Comparison of ENCODE assay signal across 1 cellular context in the genomic region with DNA sequence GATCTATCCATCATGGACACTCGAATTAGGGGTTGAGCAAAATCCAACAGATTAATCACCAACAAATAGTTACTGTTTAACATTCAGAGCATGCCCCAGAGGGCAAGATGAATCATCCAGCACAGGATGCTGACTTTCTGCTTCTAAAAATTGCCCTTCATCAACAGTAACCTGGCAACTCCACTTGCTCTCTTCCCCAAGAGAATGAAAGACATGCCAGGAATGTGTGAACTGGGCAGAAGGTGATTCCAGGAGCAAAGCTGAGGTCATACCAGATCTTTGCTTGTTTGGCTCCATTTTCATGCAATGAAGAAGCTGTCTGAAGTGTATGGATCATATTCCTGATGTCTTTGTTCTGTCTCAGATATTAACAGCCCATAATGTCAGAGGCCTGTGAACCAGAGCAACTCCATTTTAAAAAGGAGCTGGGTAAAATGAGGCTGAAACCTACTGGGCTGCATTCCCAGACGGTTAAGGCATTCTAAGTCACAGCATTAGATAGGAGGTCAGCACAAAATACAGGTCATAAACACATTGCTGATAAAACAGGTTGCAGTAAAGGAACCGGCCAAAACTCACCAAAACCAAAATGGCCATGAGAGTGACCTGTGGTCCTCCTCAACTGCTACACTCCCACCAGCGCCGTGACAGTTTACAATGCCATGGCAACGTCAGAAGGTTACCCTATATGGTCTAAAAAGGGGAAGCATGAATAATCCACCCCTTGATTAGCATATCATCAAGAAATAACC.
A peak's percentile ranks its signal among the peaks of the same experiment; 100 is the strongest.
TF ChIP-seq lines count a peak whose summit lies in the region.

No MANE protein-coding gene starts in this region.

TF ChIP-seq in K562, 482 proteins besides CTCF, POLR2A, EP300 and RAD21 (continued from another document and continues in another):
- TF ChIP-seq ZNF589 (CRISPR knock-in tag; IDR thresholded peaks at IDR 0.05; ENCODE audit: low read depth) (peak; percentile 99), ZNF75A (CRISPR knock-in tag; IDR thresholded peaks at IDR 0.05) (peak; percentile 87), MTA2 (IDR thresholded peaks at IDR 0.05; ENCODE audit: low read depth) (0 out of 2 replicates have a peak, but pooled peaks have one; percentile 8), PHB2 (IDR thresholded peaks at IDR 0.05; ENCODE audit: low read depth) (no peak), HIVEP1 (CRISPR knock-in tag; IDR thresholded peaks at IDR 0.05) (peak; percentile 97), KLF1 (tag; IDR thresholded peaks at IDR 0.05) (peak; percentile 90), NFIX (CRISPR knock-in tag; IDR thresholded peaks at IDR 0.05; ENCODE audit: low read depth) (peak; percentile 72), NEUROD1 (IDR thresholded peaks at IDR 0.05; ENCODE audit: borderline replicate concordance, low read depth, low read length, partially characterized antibody) (no peak), FOXM1 (IDR thresholded peaks at IDR 0.05; ENCODE audit: low read depth) (no peak), FOXM1 (CRISPR knock-in tag; IDR thresholded peaks at IDR 0.05; ENCODE audit: low read depth) (no peak), TCF7 (IDR thresholded peaks at IDR 0.05; ENCODE audit: borderline replicate concordance) (no peak), ZNF239 (CRISPR knock-in tag; IDR thresholded peaks at IDR 0.05) (peak; percentile 93), NUFIP1 (IDR thresholded peaks at IDR 0.05; ENCODE audit: partially characterized antibody) (peak; percentile 74), ZBTB17 (CRISPR knock-in tag; IDR thresholded peaks at IDR 0.05) (peak; percentile 97), HOXB6 (CRISPR knock-in tag; IDR thresholded peaks at IDR 0.05; ENCODE audit: borderline replicate concordance) (peak; percentile 89; the same call in 1 of the 2 replicates), ZEB2 (IDR thresholded peaks at IDR 0.05) (no peak), ZNF695 (CRISPR knock-in tag; IDR thresholded peaks at IDR 0.05) (peak; percentile 97), MEF2D (tag; conservative IDR thresholded peaks at IDR 0.05; ENCODE audit: low read depth) (peak; percentile 99), DIDO1 (tag; IDR thresholded peaks at IDR 0.05; ENCODE audit: low read depth) (peak; percentile 92), BDP1 (IDR thresholded peaks at IDR 0.05; ENCODE audit: insufficient read depth, insufficient read length) (no peak), MAFG (tag; conservative IDR thresholded peaks at IDR 0.05) (peak; percentile 69), FOXA3 (CRISPR knock-in tag; conservative IDR thresholded peaks at IDR 0.05 in 1 of 2, IDR thresholded peaks at IDR 0.05 in 1 of 2) (peak in 1 of 2 experiments; percentile 73; a peak in 2 of 4 replicates), POLR2G (IDR thresholded peaks at IDR 0.05; ENCODE audit: low read depth, low read length) (no peak), SIN3B (IDR thresholded peaks at IDR 0.05; ENCODE audit: low read depth) (no peak), KLF10 (CRISPR knock-in tag; IDR thresholded peaks at IDR 0.05) (peak; percentile 95), EP400 (IDR thresholded peaks at IDR 0.05) (0 out of 2 replicates have a peak, but pooled peaks have one; percentile 12), ZNF707 (CRISPR knock-in tag; conservative IDR thresholded peaks at IDR 0.05) (peak; percentile 84), ZFPM2 (CRISPR knock-in tag; IDR thresholded peaks at IDR 0.05) (peak; percentile 95), ARHGAP35 (IDR thresholded peaks at IDR 0.05; ENCODE audit: partially characterized antibody) (no peak), ZNF584 (CRISPR knock-in tag; IDR thresholded peaks at IDR 0.05; ENCODE audit: low read depth) (peak; percentile 99), JUND (IDR thresholded peaks at IDR 0.05; ENCODE audit: borderline replicate concordance, low read depth, low read length) (peak; percentile 53; the same call in 1 of the 2 replicates), JUND (tag; IDR thresholded peaks at IDR 0.05; ENCODE audit: borderline replicate concordance, low read depth, low read length) (peak; percentile 90; the same call in 2 of the 3 replicates), ZNF696 (CRISPR knock-in tag; conservative IDR thresholded peaks at IDR 0.05) (peak; percentile 83; the same call in 1 of the 2 replicates), CREB1 (IDR thresholded peaks at IDR 0.05) (no peak), CREB1 (CRISPR knock-in tag; IDR thresholded peaks at IDR 0.05) (no peak; the same call in 1 of the 2 replicates), IFI16 (CRISPR knock-in tag; IDR thresholded peaks at IDR 0.05) (peak; percentile 95), HDAC8 (tag; IDR thresholded peaks at IDR 0.05) (peak; percentile 99)
- TF ChIP-seq, protein P1, sequence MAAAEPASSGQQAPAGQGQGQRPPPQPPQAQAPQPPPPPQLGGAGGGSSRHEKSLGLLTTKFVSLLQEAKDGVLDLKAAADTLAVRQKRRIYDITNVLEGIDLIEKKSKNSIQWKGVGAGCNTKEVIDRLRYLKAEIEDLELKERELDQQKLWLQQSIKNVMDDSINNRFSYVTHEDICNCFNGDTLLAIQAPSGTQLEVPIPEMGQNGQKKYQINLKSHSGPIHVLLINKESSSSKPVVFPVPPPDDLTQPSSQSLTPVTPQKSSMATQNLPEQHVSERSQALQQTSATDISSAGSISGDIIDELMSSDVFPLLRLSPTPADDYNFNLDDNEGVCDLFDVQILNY (CRISPR knock-in tag; IDR thresholded peaks at IDR 0.05): no peak
- TF ChIP-seq, protein P2, sequence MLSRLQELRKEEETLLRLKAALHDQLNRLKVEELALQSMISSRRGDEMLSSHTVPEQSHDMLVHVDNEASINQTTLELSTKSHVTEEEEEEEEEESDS (CRISPR knock-in tag; IDR thresholded peaks at IDR 0.05): peak; percentile 79
- TF ChIP-seq, protein P3, sequence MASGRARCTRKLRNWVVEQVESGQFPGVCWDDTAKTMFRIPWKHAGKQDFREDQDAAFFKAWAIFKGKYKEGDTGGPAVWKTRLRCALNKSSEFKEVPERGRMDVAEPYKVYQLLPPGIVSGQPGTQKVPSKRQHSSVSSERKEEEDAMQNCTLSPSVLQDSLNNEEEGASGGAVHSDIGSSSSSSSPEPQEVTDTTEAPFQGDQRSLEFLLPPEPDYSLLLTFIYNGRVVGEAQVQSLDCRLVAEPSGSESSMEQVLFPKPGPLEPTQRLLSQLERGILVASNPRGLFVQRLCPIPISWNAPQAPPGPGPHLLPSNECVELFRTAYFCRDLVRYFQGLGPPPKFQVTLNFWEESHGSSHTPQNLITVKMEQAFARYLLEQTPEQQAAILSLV (tag; IDR thresholded peaks at IDR 0.05): peak; percentile 99
- TF ChIP-seq, protein P4, sequence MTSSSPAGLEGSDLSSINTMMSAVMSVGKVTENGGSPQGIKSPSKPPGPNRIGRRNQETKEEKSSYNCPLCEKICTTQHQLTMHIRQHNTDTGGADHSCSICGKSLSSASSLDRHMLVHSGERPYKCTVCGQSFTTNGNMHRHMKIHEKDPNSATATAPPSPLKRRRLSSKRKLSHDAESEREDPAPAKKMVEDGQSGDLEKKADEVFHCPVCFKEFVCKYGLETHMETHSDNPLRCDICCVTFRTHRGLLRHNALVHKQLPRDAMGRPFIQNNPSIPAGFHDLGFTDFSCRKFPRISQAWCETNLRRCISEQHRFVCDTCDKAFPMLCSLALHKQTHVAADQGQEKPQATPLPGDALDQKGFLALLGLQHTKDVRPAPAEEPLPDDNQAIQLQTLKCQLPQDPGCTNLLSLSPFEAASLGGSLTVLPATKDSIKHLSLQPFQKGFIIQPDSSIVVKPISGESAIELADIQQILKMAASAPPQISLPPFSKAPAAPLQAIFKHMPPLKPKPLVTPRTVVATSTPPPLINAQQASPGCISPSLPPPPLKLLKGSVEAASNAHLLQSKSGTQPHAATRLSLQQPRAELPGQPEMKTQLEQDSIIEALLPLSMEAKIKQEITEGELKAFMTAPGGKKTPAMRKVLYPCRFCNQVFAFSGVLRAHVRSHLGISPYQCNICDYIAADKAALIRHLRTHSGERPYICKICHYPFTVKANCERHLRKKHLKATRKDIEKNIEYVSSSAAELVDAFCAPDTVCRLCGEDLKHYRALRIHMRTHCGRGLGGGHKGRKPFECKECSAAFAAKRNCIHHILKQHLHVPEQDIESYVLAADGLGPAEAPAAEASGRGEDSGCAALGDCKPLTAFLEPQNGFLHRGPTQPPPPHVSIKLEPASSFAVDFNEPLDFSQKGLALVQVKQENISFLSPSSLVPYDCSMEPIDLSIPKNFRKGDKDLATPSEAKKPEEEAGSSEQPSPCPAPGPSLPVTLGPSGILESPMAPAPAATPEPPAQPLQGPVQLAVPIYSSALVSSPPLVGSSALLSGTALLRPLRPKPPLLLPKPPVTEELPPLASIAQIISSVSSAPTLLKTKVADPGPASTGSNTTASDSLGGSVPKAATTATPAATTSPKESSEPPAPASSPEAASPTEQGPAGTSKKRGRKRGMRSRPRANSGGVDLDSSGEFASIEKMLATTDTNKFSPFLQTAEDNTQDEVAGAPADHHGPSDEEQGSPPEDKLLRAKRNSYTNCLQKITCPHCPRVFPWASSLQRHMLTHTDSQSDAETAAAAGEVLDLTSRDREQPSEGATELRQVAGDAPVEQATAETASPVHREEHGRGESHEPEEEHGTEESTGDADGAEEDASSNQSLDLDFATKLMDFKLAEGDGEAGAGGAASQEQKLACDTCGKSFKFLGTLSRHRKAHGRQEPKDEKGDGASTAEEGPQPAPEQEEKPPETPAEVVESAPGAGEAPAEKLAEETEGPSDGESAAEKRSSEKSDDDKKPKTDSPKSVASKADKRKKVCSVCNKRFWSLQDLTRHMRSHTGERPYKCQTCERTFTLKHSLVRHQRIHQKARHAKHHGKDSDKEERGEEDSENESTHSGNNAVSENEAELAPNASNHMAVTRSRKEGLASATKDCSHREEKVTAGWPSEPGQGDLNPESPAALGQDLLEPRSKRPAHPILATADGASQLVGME (CRISPR knock-in tag; IDR thresholded peaks at IDR 0.05): peak; percentile 98
- TF ChIP-seq, protein P5, sequence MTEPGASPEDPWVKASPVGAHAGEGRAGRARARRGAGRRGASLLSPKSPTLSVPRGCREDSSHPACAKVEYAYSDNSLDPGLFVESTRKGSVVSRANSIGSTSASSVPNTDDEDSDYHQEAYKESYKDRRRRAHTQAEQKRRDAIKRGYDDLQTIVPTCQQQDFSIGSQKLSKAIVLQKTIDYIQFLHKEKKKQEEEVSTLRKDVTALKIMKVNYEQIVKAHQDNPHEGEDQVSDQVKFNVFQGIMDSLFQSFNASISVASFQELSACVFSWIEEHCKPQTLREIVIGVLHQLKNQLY (CRISPR knock-in tag; conservative IDR thresholded peaks at IDR 0.05): peak in 1 of 2 experiments; percentile 87; a peak in 1 of 4 replicates
- TF ChIP-seq, protein P6, sequence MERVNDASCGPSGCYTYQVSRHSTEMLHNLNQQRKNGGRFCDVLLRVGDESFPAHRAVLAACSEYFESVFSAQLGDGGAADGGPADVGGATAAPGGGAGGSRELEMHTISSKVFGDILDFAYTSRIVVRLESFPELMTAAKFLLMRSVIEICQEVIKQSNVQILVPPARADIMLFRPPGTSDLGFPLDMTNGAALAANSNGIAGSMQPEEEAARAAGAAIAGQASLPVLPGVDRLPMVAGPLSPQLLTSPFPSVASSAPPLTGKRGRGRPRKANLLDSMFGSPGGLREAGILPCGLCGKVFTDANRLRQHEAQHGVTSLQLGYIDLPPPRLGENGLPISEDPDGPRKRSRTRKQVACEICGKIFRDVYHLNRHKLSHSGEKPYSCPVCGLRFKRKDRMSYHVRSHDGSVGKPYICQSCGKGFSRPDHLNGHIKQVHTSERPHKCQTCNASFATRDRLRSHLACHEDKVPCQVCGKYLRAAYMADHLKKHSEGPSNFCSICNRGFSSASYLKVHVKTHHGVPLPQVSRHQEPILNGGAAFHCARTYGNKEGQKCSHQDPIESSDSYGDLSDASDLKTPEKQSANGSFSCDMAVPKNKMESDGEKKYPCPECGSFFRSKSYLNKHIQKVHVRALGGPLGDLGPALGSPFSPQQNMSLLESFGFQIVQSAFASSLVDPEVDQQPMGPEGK (CRISPR knock-in tag; IDR thresholded peaks at IDR 0.05; ENCODE audit: borderline replicate concordance): peak; percentile 97
- TF ChIP-seq, protein P7, sequence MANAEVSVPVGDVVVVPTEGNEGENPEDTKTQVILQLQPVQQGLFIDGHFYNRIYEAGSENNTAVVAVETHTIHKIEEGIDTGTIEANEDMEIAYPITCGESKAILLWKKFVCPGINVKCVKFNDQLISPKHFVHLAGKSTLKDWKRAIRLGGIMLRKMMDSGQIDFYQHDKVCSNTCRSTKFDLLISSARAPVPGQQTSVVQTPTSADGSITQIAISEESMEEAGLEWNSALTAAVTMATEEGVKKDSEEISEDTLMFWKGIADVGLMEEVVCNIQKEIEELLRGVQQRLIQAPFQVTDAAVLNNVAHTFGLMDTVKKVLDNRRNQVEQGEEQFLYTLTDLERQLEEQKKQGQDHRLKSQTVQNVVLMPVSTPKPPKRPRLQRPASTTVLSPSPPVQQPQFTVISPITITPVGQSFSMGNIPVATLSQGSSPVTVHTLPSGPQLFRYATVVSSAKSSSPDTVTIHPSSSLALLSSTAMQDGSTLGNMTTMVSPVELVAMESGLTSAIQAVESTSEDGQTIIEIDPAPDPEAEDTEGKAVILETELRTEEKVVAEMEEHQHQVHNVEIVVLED (CRISPR knock-in tag; IDR thresholded peaks at IDR 0.05): peak; percentile 83
- TF ChIP-seq, protein P8, sequence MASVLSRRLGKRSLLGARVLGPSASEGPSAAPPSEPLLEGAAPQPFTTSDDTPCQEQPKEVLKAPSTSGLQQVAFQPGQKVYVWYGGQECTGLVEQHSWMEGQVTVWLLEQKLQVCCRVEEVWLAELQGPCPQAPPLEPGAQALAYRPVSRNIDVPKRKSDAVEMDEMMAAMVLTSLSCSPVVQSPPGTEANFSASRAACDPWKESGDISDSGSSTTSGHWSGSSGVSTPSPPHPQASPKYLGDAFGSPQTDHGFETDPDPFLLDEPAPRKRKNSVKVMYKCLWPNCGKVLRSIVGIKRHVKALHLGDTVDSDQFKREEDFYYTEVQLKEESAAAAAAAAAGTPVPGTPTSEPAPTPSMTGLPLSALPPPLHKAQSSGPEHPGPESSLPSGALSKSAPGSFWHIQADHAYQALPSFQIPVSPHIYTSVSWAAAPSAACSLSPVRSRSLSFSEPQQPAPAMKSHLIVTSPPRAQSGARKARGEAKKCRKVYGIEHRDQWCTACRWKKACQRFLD (CRISPR knock-in tag; IDR thresholded peaks at IDR 0.05): peak; percentile 100
- TF ChIP-seq, protein P9, sequence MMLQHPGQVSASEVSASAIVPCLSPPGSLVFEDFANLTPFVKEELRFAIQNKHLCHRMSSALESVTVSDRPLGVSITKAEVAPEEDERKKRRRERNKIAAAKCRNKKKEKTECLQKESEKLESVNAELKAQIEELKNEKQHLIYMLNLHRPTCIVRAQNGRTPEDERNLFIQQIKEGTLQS (IDR thresholded peaks at IDR 0.05): peak; percentile 65; the same call in 1 of the 2 replicates
- TF ChIP-seq, protein P9 (CRISPR knock-in tag; conservative IDR thresholded peaks at IDR 0.05): no peak
- TF ChIP-seq, protein P10, sequence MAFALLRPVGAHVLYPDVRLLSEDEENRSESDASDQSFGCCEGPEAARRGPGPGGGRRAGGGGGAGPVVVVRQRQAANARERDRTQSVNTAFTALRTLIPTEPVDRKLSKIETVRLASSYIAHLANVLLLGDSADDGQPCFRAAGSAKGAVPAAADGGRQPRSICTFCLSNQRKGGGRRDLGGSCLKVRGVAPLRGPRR (CRISPR knock-in tag; IDR thresholded peaks at IDR 0.05): peak; percentile 98
